Comparison of ENCODE assay signal across 24 cellular contexts in genomic region chr20:20417891-20418676, GRCh38. TPM values are rescaled to one million over a fixed set of nuclear protein-coding genes. Genes with fewer than 3 reads are reported as not detected.
A peak's percentile ranks its signal among the peaks of the same experiment; 100 is the strongest.
DNase-seq lines count a peak whose midpoint lies in the region; ATAC-seq, FAIRE-seq and TF ChIP-seq lines count a peak whose summit lies in the region.
"Had no signal": no experiment of that assay in that cellular context is flagged by ENCODE, and none has a peak within 500 bp of the region (broad histone marks: within the 10 kb centered on the region; RNA-seq: fewer than 3 reads in every experiment).

No MANE protein-coding gene starts in this region.

- intact Hi-C loops in activated T-helper 2 cell treated with anti-CD3 and anti-CD28 coated beads, Interferon-gamma antibody, Interleukin-2, Interleukin-4, amounts not matched to agents 10 μg/mL and 5 μg/mL and 100 μg/mL, durations not matched to agents 14 hours and 24 hours and 36 hours (cut with micrococcal nuclease), result no loop called here

- peak overlapping the region; percentile 36 to 45 for H3K4me3 Mint-ChIP-seq in activated T-cell treated with anti-CD3 and anti-CD28 coated beads, Interleukin-2, amount 50 U/mL, for 72 hours
- H3K4me3 Mint-ChIP-seq in activated T-helper 2 cell treated with anti-CD3 and anti-CD28 coated beads, Interferon-gamma antibody, Interleukin-2, Interleukin-4, amounts not matched to agents 10 μg/mL and 5 μg/mL and 100 μg/mL, durations not matched to agents 14 hours and 24 hours and 36 hours (ENCODE audit: low read depth), result no peak overlapping the region
- H3K4me3 Mint-ChIP-seq: CD4-positive, alpha-beta memory T cell; GM23338 had no signal

- no peak for TF ChIP-seq CTCF in HEK293 (tag by site-specific recombination; IDR thresholded peaks at IDR 0.05)

- H3K4me3 ChIP-seq in HEK293 (ENCODE audit: low read depth, low read length), result no peak overlapping the region
- H3K4me3 ChIP-seq: BLaER1, GM23338, HAP-1, SJCRH30 had no signal

- no peaks in the 10 kb centered on the region; the same call in 1 of the 2 replicates for H3K4me1 ChIP-seq in HEK293 (ENCODE audit: control insufficient read depth, insufficient read depth, low read length)
- H3K4me1 ChIP-seq: BLaER1, Caco-2 had no signal

- no peaks in the 10 kb centered on the region for H3K9me3 ChIP-seq in HEK293 (ENCODE audit: control insufficient read depth, insufficient read depth, low read depth, low read length)
- H3K9me3 ChIP-seq: BLaER1, Caco-2, HAP-1, SJCRH30 had no signal

- no peak overlapping the region for H3K27ac ChIP-seq in HEK293 (ENCODE audit: extremely low read depth, low read depth, low read length)
- H3K27ac ChIP-seq: BLaER1, KMS-11, SJCRH30 had no signal

- peaks cover 2 to 16% of the 10 kb centered on the region in 2 donors for H3K36me3 Mint-ChIP-seq in activated T-cell treated with anti-CD3 and anti-CD28 coated beads, Interleukin-2, amount 50 U/mL, for 72 hours (ENCODE audit: insufficient read depth in 2 of 2)
- peaks cover 16% of the 10 kb centered on the region for H3K36me3 Mint-ChIP-seq in activated T-helper 2 cell treated with anti-CD3 and anti-CD28 coated beads, Interferon-gamma antibody, Interleukin-2, Interleukin-4, amounts not matched to agents 10 μg/mL and 5 μg/mL and 100 μg/mL, durations not matched to agents 14 hours and 24 hours and 36 hours (ENCODE audit: low read depth)

- no peak for DNase-seq in activated T-cell treated with anti-CD3 and anti-CD28 coated beads, Interleukin-2, amount 50 U/mL, for 72 hours
- DNase-seq in activated T-cell treated with anti-CD3 and anti-CD28 coated beads, Interleukin-2, amount 50 U/mL, for 1 hour, result no peak
- DNase-seq in activated T-helper 2 cell treated with anti-CD3 and anti-CD28 coated beads, Interferon-gamma antibody, Interleukin-2, Interleukin-4, amounts not matched to agents 10 μg/mL and 5 μg/mL and 100 μg/mL, durations not matched to agents 14 hours and 24 hours and 36 hours (ENCODE audit: low spot score), result no peak
- DNase-seq in NCI-H1105 (lab: John Stamatoyannopoulos, UW) (no peak), urothelium cell line (ENCODE audit: low spot score) (no peak), NCI-H524 treated with DMSO at 0.1 percent for 48 hours (lab: John Stamatoyannopoulos, UW) (no peak)
- DNase-seq: Caco-2; CD4-positive, alpha-beta memory T cell; DMS 273 treated with DMSO at 0.1 percent for 48 hours; MV-4-11; NCI-H1694 treated with DMSO at 0.1 percent for 48 hours; NCI-H2081 treated with DMSO at 0.1 percent for 48 hours; NCI-H2171 treated with DMSO at 0.1 percent for 48 hours; NCI-H526; OCI-M1; SJCRH30 had no signal

- FAIRE-seq in urothelium cell line (lab: Jason Lieb, UNC), result no peak
- FAIRE-seq: GM18507, RCC 7860 had no signal

- peak overlapping the region; percentile 92 for H3K27ac Mint-ChIP-seq in activated T-cell treated with anti-CD3 and anti-CD28 coated beads, Interleukin-2, amount 50 U/mL, for 72 hours
- peak overlapping the region; percentile 75 for H3K27ac Mint-ChIP-seq in activated T-helper 2 cell treated with anti-CD3 and anti-CD28 coated beads, Interferon-gamma antibody, Interleukin-2, Interleukin-4, amounts not matched to agents 10 μg/mL and 5 μg/mL and 100 μg/mL, durations not matched to agents 14 hours and 24 hours and 36 hours
- H3K27ac Mint-ChIP-seq: CD4-positive, alpha-beta memory T cell; GM23338 had no signal

- H3K36me3 ChIP-seq in HEK293 (ENCODE audit: control insufficient read depth in 2 of 2, insufficient read depth in 1 of 2, low read length in 2 of 2), result no peaks in the 10 kb centered on the region
- H3K36me3 ChIP-seq: HAP-1, SJCRH30 had no signal

- peak; percentile 61 to 73 for ATAC-seq in activated T-cell treated with anti-CD3 and anti-CD28 coated beads, Interleukin-2, amount 50 U/mL, for 72 hours (replicated peaks in 1 of 2)
- ATAC-seq: GM23338 had no signal

- no peaks in the 10 kb centered on the region for H3K9me3 Mint-ChIP-seq in activated T-cell treated with anti-CD3 and anti-CD28 coated beads, Interleukin-2, amount 50 U/mL, for 72 hours
- peaks cover 7% of the 10 kb centered on the region for H3K9me3 Mint-ChIP-seq in activated T-helper 2 cell treated with anti-CD3 and anti-CD28 coated beads, Interferon-gamma antibody, Interleukin-2, Interleukin-4, amounts not matched to agents 10 μg/mL and 5 μg/mL and 100 μg/mL, durations not matched to agents 14 hours and 24 hours and 36 hours
- H3K9me3 Mint-ChIP-seq: CD4-positive, alpha-beta memory T cell; GM23338 had no signal

- CTCF ChIA-PET in HEK293 (lab: Yijun Ruan, JAX), result interaction anchor here (0.7 kb wide), 1 partner anchor 149 kb away, joined by 3 read pairs; no protein-coding TSS in a partner anchor

- peaks cover 56% of the 10 kb centered on the region for H3K4me1 Mint-ChIP-seq in activated T-cell treated with anti-CD3 and anti-CD28 coated beads, Interleukin-2, amount 50 U/mL, for 72 hours (ENCODE audit: low read depth)
- peaks cover 50% of the 10 kb centered on the region for H3K4me1 Mint-ChIP-seq in activated T-helper 2 cell treated with anti-CD3 and anti-CD28 coated beads, Interferon-gamma antibody, Interleukin-2, Interleukin-4, amounts not matched to agents 10 μg/mL and 5 μg/mL and 100 μg/mL, durations not matched to agents 14 hours and 24 hours and 36 hours (ENCODE audit: low read depth)

- no peaks in the 10 kb centered on the region for H3K27me3 Mint-ChIP-seq in activated T-cell treated with anti-CD3 and anti-CD28 coated beads, Interleukin-2, amount 50 U/mL, for 72 hours (ENCODE audit: low read depth)
- H3K27me3 Mint-ChIP-seq in activated T-helper 2 cell treated with anti-CD3 and anti-CD28 coated beads, Interferon-gamma antibody, Interleukin-2, Interleukin-4, amounts not matched to agents 10 μg/mL and 5 μg/mL and 100 μg/mL, durations not matched to agents 14 hours and 24 hours and 36 hours (ENCODE audit: low read depth), result no peaks in the 10 kb centered on the region
- H3K27me3 Mint-ChIP-seq: CD4-positive, alpha-beta memory T cell had no signal

- POLR2A ChIA-PET in HEK293 (lab: Yijun Ruan, JAX), result no interaction called here

TF ChIP-seq in HEK293, 187 proteins besides CTCF, POLR2A, EP300 and RAD21:
- TF ChIP-seq, protein P1, sequence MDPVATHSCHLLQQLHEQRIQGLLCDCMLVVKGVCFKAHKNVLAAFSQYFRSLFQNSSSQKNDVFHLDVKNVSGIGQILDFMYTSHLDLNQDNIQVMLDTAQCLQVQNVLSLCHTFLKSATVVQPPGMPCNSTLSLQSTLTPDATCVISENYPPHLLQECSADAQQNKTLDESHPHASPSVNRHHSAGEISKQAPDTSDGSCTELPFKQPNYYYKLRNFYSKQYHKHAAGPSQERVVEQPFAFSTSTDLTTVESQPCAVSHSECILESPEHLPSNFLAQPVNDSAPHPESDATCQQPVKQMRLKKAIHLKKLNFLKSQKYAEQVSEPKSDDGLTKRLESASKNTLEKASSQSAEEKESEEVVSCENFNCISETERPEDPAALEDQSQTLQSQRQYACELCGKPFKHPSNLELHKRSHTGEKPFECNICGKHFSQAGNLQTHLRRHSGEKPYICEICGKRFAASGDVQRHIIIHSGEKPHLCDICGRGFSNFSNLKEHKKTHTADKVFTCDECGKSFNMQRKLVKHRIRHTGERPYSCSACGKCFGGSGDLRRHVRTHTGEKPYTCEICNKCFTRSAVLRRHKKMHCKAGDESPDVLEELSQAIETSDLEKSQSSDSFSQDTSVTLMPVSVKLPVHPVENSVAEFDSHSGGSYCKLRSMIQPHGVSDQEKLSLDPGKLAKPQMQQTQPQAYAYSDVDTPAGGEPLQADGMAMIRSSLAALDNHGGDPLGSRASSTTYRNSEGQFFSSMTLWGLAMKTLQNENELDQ (tag by site-specific recombination; IDR thresholded peaks at IDR 0.05; ENCODE audit: low read depth), result no peak
- TF ChIP-seq ZNF747 (tag by site-specific recombination; IDR thresholded peaks at IDR 0.05) (no peak), ZNF140 (tag by site-specific recombination; IDR thresholded peaks at IDR 0.05) (peak; percentile 97), MYNN (tag by site-specific recombination; IDR thresholded peaks at IDR 0.05; ENCODE audit: borderline replicate concordance) (no peak), ZBTB7A (tag by site-specific recombination; IDR thresholded peaks at IDR 0.05; ENCODE audit: low read depth) (no peak)
- TF ChIP-seq, protein P2, sequence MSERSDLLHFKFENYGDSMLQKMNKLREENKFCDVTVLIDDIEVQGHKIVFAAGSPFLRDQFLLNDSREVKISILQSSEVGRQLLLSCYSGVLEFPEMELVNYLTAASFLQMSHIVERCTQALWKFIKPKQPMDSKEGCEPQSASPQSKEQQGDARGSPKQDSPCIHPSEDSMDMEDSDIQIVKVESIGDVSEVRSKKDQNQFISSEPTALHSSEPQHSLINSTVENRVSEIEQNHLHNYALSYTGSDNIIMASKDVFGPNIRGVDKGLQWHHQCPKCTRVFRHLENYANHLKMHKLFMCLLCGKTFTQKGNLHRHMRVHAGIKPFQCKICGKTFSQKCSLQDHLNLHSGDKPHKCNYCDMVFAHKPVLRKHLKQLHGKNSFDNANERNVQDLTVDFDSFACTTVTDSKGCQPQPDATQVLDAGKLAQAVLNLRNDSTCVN (tag by site-specific recombination; optimal IDR thresholded peaks at IDR 0.05), result no peak

RNA-seq across cellular contexts. Expression of gene INSM1, which starts 50.2 kb away (rescaled TPM):
- 1 to 10 TPM; 4.1 to 7.4 TPM for total RNA-seq in activated T-cell treated with anti-CD3 and anti-CD28 coated beads, Interleukin-2, amount 50 U/mL, for 72 hours
- 31.5 and 32.1 TPM in 2 replicates for total RNA-seq in activated T-helper 2 cell treated with anti-CD3 and anti-CD28 coated beads, Interferon-gamma antibody, Interleukin-2, Interleukin-4, amounts not matched to agents 10 μg/mL and 5 μg/mL and 100 μg/mL, durations not matched to agents 14 hours and 24 hours and 36 hours
- total RNA-seq: Caco-2; CD4-positive, alpha-beta memory T cell; G401 had no signal
